In the genomic region with DNA sequence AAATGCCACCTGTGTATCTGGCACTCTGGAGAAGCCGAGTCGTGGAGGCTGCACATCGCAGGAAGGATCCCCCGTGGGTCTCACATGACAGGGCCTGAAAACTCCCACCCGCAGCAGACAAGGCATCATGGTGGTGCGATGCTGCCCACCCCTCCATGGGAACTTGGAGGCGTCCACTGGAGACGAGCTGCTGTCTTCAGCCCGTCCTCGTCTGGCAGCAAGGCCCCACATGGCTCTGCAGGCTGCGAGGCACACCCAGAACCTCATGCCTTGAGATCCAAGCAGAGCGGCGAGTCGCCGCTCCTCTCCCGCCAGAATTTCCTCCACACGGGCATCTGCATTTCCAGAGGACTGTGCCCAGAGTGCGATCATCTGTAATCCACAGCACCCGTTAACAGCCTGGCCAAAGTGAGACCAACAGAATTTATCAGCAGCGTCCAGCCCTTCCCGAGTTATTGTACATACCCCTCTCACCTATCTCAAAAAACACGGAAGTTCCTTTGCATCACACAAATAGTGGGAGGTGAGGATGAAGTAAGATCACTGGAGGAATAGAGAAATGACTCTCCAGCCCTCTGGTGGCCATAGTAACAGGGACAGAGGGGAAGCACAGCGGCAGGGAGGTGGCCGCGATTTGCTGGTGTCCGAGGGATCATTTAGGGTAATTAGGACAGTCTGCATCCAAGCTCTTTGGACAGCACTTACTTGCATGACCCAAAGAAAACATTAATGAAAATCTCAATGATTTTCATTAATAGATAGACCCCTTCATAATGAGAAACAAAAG, we compare ENCODE assay signal across 15 cellular contexts.
A peak's percentile ranks its signal among the peaks of the same experiment; 100 is the strongest.
DNase-seq lines count a peak whose midpoint lies in the region; ATAC-seq and TF ChIP-seq lines count a peak whose summit lies in the region.
"Had no signal": no experiment of that assay in that cellular context is flagged by ENCODE, and none has a peak within 500 bp of the region (broad histone marks: within the 10 kb centered on the region; RNA-seq: fewer than 3 reads in every experiment).

No MANE protein-coding gene starts in this region.

- no peaks in the 10 kb centered on the region for H4K20me1 ChIP-seq in OCI-LY7 (ENCODE audit: insufficient read depth, low read length)
- H4K20me1 ChIP-seq in SK-N-SH (ENCODE audit: insufficient read depth) = no peaks in the 10 kb centered on the region

- no peak overlapping the region for H3K9ac ChIP-seq in SK-N-SH
- H3K9ac ChIP-seq: BLaER1, parathyroid adenoma had no signal

- H3K36me3 Mint-ChIP-seq in CD14-positive monocyte = peaks cover 96 to 97% of the 10 kb centered on the region in 2 donors
- H3K36me3 Mint-ChIP-seq in activated naive CD8-positive, alpha-beta T cell = peaks cover 19% of the 10 kb centered on the region
- H3K36me3 Mint-ChIP-seq in naive thymus-derived CD8-positive, alpha-beta T cell = peaks cover 0 to 99% (median 50%) of the 10 kb centered on the region in 3 donors

- peaks cover 0 to 3% (median 3%) of the 10 kb centered on the region in 3 donors for H3K27me3 Mint-ChIP-seq in CD14-positive monocyte (ENCODE audit: low read depth in 3 of 3)
- H3K27me3 Mint-ChIP-seq in activated naive CD8-positive, alpha-beta T cell = no peaks in the 10 kb centered on the region
- H3K27me3 Mint-ChIP-seq in naive thymus-derived CD8-positive, alpha-beta T cell = no peaks in the 10 kb centered on the region

- H3K27ac ChIP-seq in OCI-LY7 (ENCODE audit: low read depth, low read length, poor library complexity, severe bottlenecking) (no peak overlapping the region), SK-N-SH (ENCODE audit: low read depth in 2 of 2, low read length in 1 of 2) (no peak overlapping the region)
- H3K27ac ChIP-seq: epithelial cell of prostate, parathyroid adenoma, upper lobe of left lung had no signal

- H3K4me3 ChIP-seq in OCI-LY7 (ENCODE audit: low read depth, low read length, poor library complexity, severe bottlenecking) = no peak overlapping the region
- H3K4me3 ChIP-seq in SK-N-SH (ENCODE audit: low read depth in 2 of 2, low read length in 1 of 2) = no peak overlapping the region
- H3K4me3 ChIP-seq: BLaER1, upper lobe of left lung had no signal

- peak overlapping the region in 5 of 7 donors; percentile 14 to 83 (median 38) for H3K27ac Mint-ChIP-seq in CD14-positive monocyte
- H3K27ac Mint-ChIP-seq in activated naive CD8-positive, alpha-beta T cell = peak overlapping the region; percentile 90
- H3K27ac Mint-ChIP-seq in naive thymus-derived CD8-positive, alpha-beta T cell = peak overlapping the region in 9 of 10 donors; percentile 31 to 88 (median 82)

- H3K9me3 Mint-ChIP-seq in CD14-positive monocyte = no peaks in the 10 kb centered on the region
- H3K9me3 Mint-ChIP-seq in activated naive CD8-positive, alpha-beta T cell (ENCODE audit: low read depth) = no peaks in the 10 kb centered on the region
- no peaks in the 10 kb centered on the region for H3K9me3 Mint-ChIP-seq in naive thymus-derived CD8-positive, alpha-beta T cell

- H3K27me3 ChIP-seq in SK-N-SH (ENCODE audit: insufficient read depth) = no peaks in the 10 kb centered on the region
- H3K27me3 ChIP-seq: BLaER1, upper lobe of left lung had no signal

- H3K4me1 Mint-ChIP-seq in CD14-positive monocyte = no peaks in the 10 kb centered on the region
- H3K4me1 Mint-ChIP-seq in activated naive CD8-positive, alpha-beta T cell (ENCODE audit: low read depth) = peaks cover 64% of the 10 kb centered on the region
- H3K4me1 Mint-ChIP-seq in naive thymus-derived CD8-positive, alpha-beta T cell = peaks cover 38 to 63% (median 59%) of the 10 kb centered on the region in 4 donors

- H3K36me3 ChIP-seq in OCI-LY7 (ENCODE audit: insufficient read depth, low read length) (no peaks in the 10 kb centered on the region), SK-N-SH (replicated peaks in 1 of 2; ENCODE audit: control insufficient read depth in 1 of 2, insufficient read depth in 2 of 2, low read length in 1 of 2) (no peaks in the 10 kb centered on the region)

- H3K79me2 ChIP-seq in OCI-LY7 (ENCODE audit: insufficient read depth, low read depth, low read length) (no peaks in the 10 kb centered on the region), SK-N-SH (ENCODE audit: insufficient read depth) (no peaks in the 10 kb centered on the region)
- H3K79me2 ChIP-seq: parathyroid adenoma had no signal

- H3K9me3 ChIP-seq in OCI-LY7 (ENCODE audit: low read length) (no peaks in the 10 kb centered on the region), SK-N-SH (no peaks in the 10 kb centered on the region)
- H3K9me3 ChIP-seq: BLaER1, upper lobe of left lung had no signal

- H3K9me2 ChIP-seq in OCI-LY7 (ENCODE audit: insufficient read depth, low read length) (no peaks in the 10 kb centered on the region), SK-N-SH (no peaks in the 10 kb centered on the region)

- H3K4me1 ChIP-seq in OCI-LY7 (ENCODE audit: insufficient read depth, low read length, poor library complexity, severe bottlenecking) (no peaks in the 10 kb centered on the region), SK-N-SH (ENCODE audit: control insufficient read depth in 1 of 2, insufficient read depth in 2 of 2, low read depth in 1 of 2, low read length in 1 of 2) (no peaks in the 10 kb centered on the region)
- H3K4me1 ChIP-seq: parathyroid adenoma, upper lobe of left lung had no signal

- H2AFZ ChIP-seq in OCI-LY7 (ENCODE audit: low read length) (no peak overlapping the region), SK-N-SH (ENCODE audit: low read depth) (no peak overlapping the region)
- H2AFZ ChIP-seq: parathyroid adenoma had no signal

- no peak for ATAC-seq in naive thymus-derived CD8-positive, alpha-beta T cell

- 47% methylated on average over 13 of the region's 26 CpGs for WGBS in SK-N-SH (ENCODE audit: low lambda C conversion rate)

- no peaks in the 10 kb centered on the region for H3F3A ChIP-seq in SK-N-SH (replicated peaks; ENCODE audit: insufficient read depth)

- CTCF ChIA-PET in OCI-LY7 (lab: Charles Lee; ENCODE audit: unreplicated experiment) (no interaction called here), SK-N-SH (lab: Yijun Ruan, JAX) (interaction anchor here (0.9 kb wide), 1 partner anchor 24 kb away, joined by 3 read pairs; no protein-coding TSS in a partner anchor)

- POLR2A ChIA-PET in naive thymus-derived CD8-positive, alpha-beta T cell (lab: Charles Lee) = interaction anchor here (0.8 kb wide), 1 partner anchor 9 kb away, joined by 3 read pairs; no protein-coding TSS in a partner anchor
- POLR2A ChIA-PET in OCI-LY7 (lab: Charles Lee) = no interaction called here
- POLR2A ChIA-PET in SK-N-SH (lab: Yijun Ruan, JAX) = no interaction called here

- H3K4me2 ChIP-seq in OCI-LY7 (ENCODE audit: low read length) = no peak overlapping the region
- H3K4me2 ChIP-seq in SK-N-SH = no peak overlapping the region

- intact Hi-C loops in CD14-positive monocyte (cut with micrococcal nuclease) = no loop called here
- intact Hi-C loops in OCI-LY7 (cut with micrococcal nuclease; ENCODE audit: unreplicated experiment) = no loop called here

- TF ChIP-seq RAD21 in SK-N-SH (IDR thresholded peaks at IDR 0.05; ENCODE audit: low read length) = no peak

- DNase-seq in CD14-positive monocyte (ENCODE audit: low spot score) (no peak), G401 (ENCODE audit: low spot score) (peak; percentile 14), OCI-LY7 (ENCODE audit: low spot score) (no peak), cerebellar cortex (ENCODE audit: low spot score) (no peak), SK-N-SH (no peak)
- DNase-seq in naive thymus-derived CD8-positive, alpha-beta T cell = no peak
- DNase-seq: cerebellar nuclear complex, islet precursor cell, midbrain, NCI-H1417 treated with DMSO at 0.1 percent for 48 hours had no signal

- BruUV-seq in OCI-LY7 (replicated peaks; lab: Mats Ljungman, UMichigan) = no TSS peak

- TF ChIP-seq CTCF in CD14-positive monocyte (IDR thresholded peaks at IDR 0.05) (no peak), OCI-LY7 (conservative IDR thresholded peaks at IDR 0.05; ENCODE audit: low read length) (no peak), SK-N-SH (IDR thresholded peaks at IDR 0.05) (no peak)

- in situ Hi-C loops in G401 (cut with HindIII; ENCODE audit: low sequenced_read_pairs) = no loop called here

- no peak overlapping the region for H3K4me3 Mint-ChIP-seq in CD14-positive monocyte
- no peak overlapping the region for H3K4me3 Mint-ChIP-seq in activated naive CD8-positive, alpha-beta T cell
- peak overlapping the region in 2 of 10 donors; percentile 53 for H3K4me3 Mint-ChIP-seq in naive thymus-derived CD8-positive, alpha-beta T cell

- TF ChIP-seq EP300 in SK-N-SH (IDR thresholded peaks at IDR 0.05; ENCODE audit: borderline replicate concordance in 1 of 2, low read depth in 1 of 2, low read length in 1 of 2) = no peak

TF ChIP-seq in SK-N-SH, 30 proteins besides CTCF, POLR2A, EP300 and RAD21:
- TF ChIP-seq NRF1 (IDR thresholded peaks at IDR 0.05; ENCODE audit: low read depth, low read length) = no peak
- no peak for TF ChIP-seq ELF1 (IDR thresholded peaks at IDR 0.05)
- TF ChIP-seq, protein P1, sequence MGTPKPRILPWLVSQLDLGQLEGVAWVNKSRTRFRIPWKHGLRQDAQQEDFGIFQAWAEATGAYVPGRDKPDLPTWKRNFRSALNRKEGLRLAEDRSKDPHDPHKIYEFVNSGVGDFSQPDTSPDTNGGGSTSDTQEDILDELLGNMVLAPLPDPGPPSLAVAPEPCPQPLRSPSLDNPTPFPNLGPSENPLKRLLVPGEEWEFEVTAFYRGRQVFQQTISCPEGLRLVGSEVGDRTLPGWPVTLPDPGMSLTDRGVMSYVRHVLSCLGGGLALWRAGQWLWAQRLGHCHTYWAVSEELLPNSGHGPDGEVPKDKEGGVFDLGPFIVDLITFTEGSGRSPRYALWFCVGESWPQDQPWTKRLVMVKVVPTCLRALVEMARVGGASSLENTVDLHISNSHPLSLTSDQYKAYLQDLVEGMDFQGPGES (IDR thresholded peaks at IDR 0.05; ENCODE audit: low read depth, low read length) = no peak
- no peak for TF ChIP-seq GABPA (IDR thresholded peaks at IDR 0.05; ENCODE audit: low read depth)
- no peak for TF ChIP-seq NFIC (IDR thresholded peaks at IDR 0.05; ENCODE audit: borderline replicate concordance)
- no peak for TF ChIP-seq TEAD4 (IDR thresholded peaks at IDR 0.05; ENCODE audit: borderline replicate concordance, insufficient read depth)
- TF ChIP-seq POLR2AphosphoS5 (IDR thresholded peaks at IDR 0.05; ENCODE audit: low read depth, low read length) = no peak
- no peak for TF ChIP-seq RXRA (IDR thresholded peaks at IDR 0.05; ENCODE audit: borderline replicate concordance, low read depth)
- no peak for TF ChIP-seq FOXM1 (IDR thresholded peaks at IDR 0.05; ENCODE audit: low read depth)
- no peak for TF ChIP-seq SIN3A (IDR thresholded peaks at IDR 0.05; ENCODE audit: borderline replicate concordance, low read depth, low read length)

Comparison
In these comparisons a context has a peak if more than half of its experiments do, and no peak if none do; other contexts are left out.
1. H3K27ac Mint-ChIP-seq: peak in every context shown above with its lines; median percentile 90 in activated naive CD8-positive, alpha-beta T cell; 82 in naive thymus-derived CD8-positive, alpha-beta T cell; 38 in CD14-positive monocyte.